Comparison of ENCODE assay signal across 23 cellular contexts in the genomic region with DNA sequence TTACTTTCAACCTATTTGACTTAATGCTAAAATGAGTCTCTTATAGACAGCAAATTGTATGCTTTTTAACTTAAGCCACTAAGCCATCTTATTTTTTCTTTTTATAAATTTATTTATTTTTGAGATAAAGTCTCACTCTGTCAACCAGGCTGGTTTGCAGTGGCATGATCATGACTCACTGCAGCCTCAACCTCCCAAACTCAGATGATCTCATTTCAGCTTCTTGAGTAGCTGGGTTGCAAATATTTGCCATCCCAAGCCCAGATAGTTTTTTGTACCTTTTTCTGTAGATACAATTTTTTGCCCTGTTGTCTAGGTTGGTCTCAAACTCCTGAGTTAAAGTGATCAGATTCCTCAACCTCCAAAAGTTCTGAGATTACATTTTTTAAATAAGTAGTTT. TPM values are rescaled to one million over a fixed set of nuclear protein-coding genes. Genes with fewer than 3 reads are reported as not detected.
DNase-seq lines count a peak whose midpoint lies in the region; ATAC-seq and TF ChIP-seq lines count a peak whose summit lies in the region.
"Had no signal": no experiment of that assay in that cellular context is flagged by ENCODE, and none has a peak within 500 bp of the region (broad histone marks: within the 10 kb centered on the region; RNA-seq: fewer than 3 reads in every experiment).

No MANE protein-coding gene starts in this region.

- H3K36me3 ChIP-seq in brain microvascular endothelial cell (replicated peaks), result no peaks in the 10 kb centered on the region

- no peaks in the 10 kb centered on the region for H3K27me3 ChIP-seq in brain microvascular endothelial cell (replicated peaks)
- H3K27me3 ChIP-seq: dorsolateral prefrontal cortex had no signal

- DNase-seq in LHCN-M2 (ENCODE audit: low read depth) (peak; percentile 50), brain microvascular endothelial cell (peak; percentile 60), foreskin fibroblast (peak; percentile 5 to 8), retinal pigment epithelial cell (ENCODE audit: low read depth) (peak; percentile 16), middle frontal gyrus (ENCODE audit: extremely low spot score, low spot score) (no peak), T-helper 2 cell (no peak)
- DNase-seq: activated CD4-positive, alpha-beta T cell treated with anti-CD3 and anti-CD28 coated beads for 48 hours; activated naive CD4-positive, alpha-beta T cell treated with anti-CD3 and anti-CD28 coated beads, Interleukin-2, amount 10 ng/mL, durations not matched to agents 7 days and 5 days; activated T-cell treated with anti-CD3 and anti-CD28 coated beads, Interleukin-2, amount 50 U/mL, for 72 hours; CD4-positive, CD25-positive, alpha-beta regulatory T cell; dorsolateral prefrontal cortex; GF-D8; lower lobe of right lung; NCI-H1436 treated with DMSO at 0.1 percent for 48 hours; NCI-H524; psoas muscle; RPMI8226; stimulated activated CD4-positive, alpha-beta T cell treated with anti-CD3 and anti-CD28 coated beads, Interleukin-1b, Interleukin-23, amount 100 ng/mL, for 48 hours; T-helper 17 cell; trophoblast cell had no signal

- no peak overlapping the region for H3K27ac ChIP-seq in brain microvascular endothelial cell
- H3K27ac ChIP-seq: dorsolateral prefrontal cortex, lower lobe of right lung, psoas muscle, SK-N-MC had no signal

- H3K4me3 ChIP-seq in brain microvascular endothelial cell (ENCODE audit: low read depth, low read length), result no peak overlapping the region
- H3K4me3 ChIP-seq in foreskin fibroblast (ENCODE audit: low read depth in 1 of 2, low read length in 2 of 2), result no peak overlapping the region
- no peak overlapping the region for H3K4me3 ChIP-seq in retinal pigment epithelial cell (ENCODE audit: low read length)
- H3K4me3 ChIP-seq: dorsolateral prefrontal cortex, K562, lower lobe of right lung, psoas muscle, SK-N-MC had no signal

- TF ChIP-seq CTCF in brain microvascular endothelial cell (IDR thresholded peaks at IDR 0.05; ENCODE audit: low read depth, low read length, missing control alignments), result no peak
- no peak for TF ChIP-seq CTCF in foreskin fibroblast (IDR thresholded peaks at IDR 0.05; ENCODE audit: low read depth, low read length)
- no peak for TF ChIP-seq CTCF in retinal pigment epithelial cell (conservative IDR thresholded peaks at IDR 0.05; ENCODE audit: low read depth, low read length)

- in situ Hi-C loops in brain microvascular endothelial cell (cut with HindIII; ENCODE audit: low pct_ligation_motif_present, low sequenced_read_pairs), result no loop called here

- ATAC-seq in GM21576 (IDR thresholded peaks at IDR 0.05; ENCODE audit: unreplicated experiment), result no peak
- ATAC-seq: activated T-cell treated with anti-CD3 and anti-CD28 coated beads, Interleukin-2, amount 50 U/mL, for 72 hours; K562; lower lobe of right lung; psoas muscle; T-helper 17 cell had no signal

RNA-seq across cellular contexts. Expression of a gene that starts 27.1 kb away (rescaled TPM):
- 18.1 and 18.9 TPM in 2 replicates for total RNA-seq in LHCN-M2 (2014; rRNA removed)
- 4.7 TPM for polyA plus RNA-seq in LHCN-M2 (2012)

RNA-seq across cellular contexts. Expression of a gene that starts 32.7 kb away (rescaled TPM):
- total RNA-seq in LHCN-M2 (2014; rRNA removed), result 9.1 and 9.4 TPM in 2 replicates
- polyA plus RNA-seq in LHCN-M2 (2012), result 4.2 TPM

Comparison
In these comparisons a context has a peak if more than half of its experiments do, and no peak if none do; other contexts are left out.
1. DNase-seq: peak in LHCN-M2 (single experiment), brain microvascular endothelial cell (single experiment), foreskin fibroblast (2 of 2) and retinal pigment epithelial cell (single experiment); none in middle frontal gyrus (single experiment) and T-helper 2 cell (0 of 5).